Comparison of ENCODE assay signal across 9 cellular contexts in the genomic region with DNA sequence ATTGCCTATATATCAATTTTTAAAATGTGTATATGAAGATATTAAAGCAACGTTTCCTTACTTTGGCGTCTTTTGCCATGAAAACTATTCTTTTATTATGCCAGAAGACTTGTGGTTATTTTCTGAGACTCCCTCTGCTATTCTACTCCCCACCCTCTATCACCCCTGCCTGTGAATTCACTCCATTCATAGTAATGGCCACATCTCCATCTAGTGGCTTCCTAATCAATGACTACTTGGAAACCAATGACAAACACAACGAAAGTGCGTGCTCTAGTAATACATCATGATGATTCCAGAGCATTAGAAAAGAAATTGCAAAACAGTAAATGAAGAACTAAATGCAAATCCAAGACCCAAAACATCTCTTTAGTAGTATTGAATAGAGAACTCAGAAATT.
A peak's percentile ranks its signal among the peaks of the same experiment; 100 is the strongest.
DNase-seq lines count a peak whose midpoint lies in the region; ATAC-seq and TF ChIP-seq lines count a peak whose summit lies in the region.
"Had no signal": no experiment of that assay in that cellular context is flagged by ENCODE, and none has a peak within 500 bp of the region (broad histone marks: within the 10 kb centered on the region; RNA-seq: fewer than 3 reads in every experiment).

No MANE protein-coding gene starts in this region.

- H3K4me3 ChIP-seq in GM12865 (ENCODE audit: low read depth, low read length): no peak overlapping the region

- no peak overlapping the region for H3K4me3 Mint-ChIP-seq in effector memory CD8-positive, alpha-beta T cell
- H3K4me3 Mint-ChIP-seq: activated B cell treated with CpG ODN at 0.5 μM for 24 hours had no signal

- ATAC-seq in HG02870 (IDR thresholded peaks at IDR 0.05; ENCODE audit: unreplicated experiment) (peak; percentile 92), HG03025 (IDR thresholded peaks at IDR 0.05; ENCODE audit: low FRiP score, unreplicated experiment) (no peak), GM18498 (IDR thresholded peaks at IDR 0.05; ENCODE audit: unreplicated experiment) (no peak)
- ATAC-seq in effector memory CD8-positive, alpha-beta T cell (replicated peaks): no peak

- TF ChIP-seq CTCF in GM12865 (IDR thresholded peaks at IDR 0.05; ENCODE audit: insufficient read depth, low read depth, low read length, missing control alignments): peak; percentile 47

- H3K4me1 Mint-ChIP-seq in effector memory CD8-positive, alpha-beta T cell (ENCODE audit: low read depth in 2 of 2): no peaks in the 10 kb centered on the region
- H3K4me1 Mint-ChIP-seq: activated B cell treated with CpG ODN at 0.5 μM for 24 hours had no signal

- peaks cover 8 to 10% of the 10 kb centered on the region in 2 donors for H3K9me3 Mint-ChIP-seq in effector memory CD8-positive, alpha-beta T cell
- H3K9me3 Mint-ChIP-seq: activated B cell treated with CpG ODN at 0.5 μM for 24 hours had no signal

- no peak overlapping the region for H3K27ac Mint-ChIP-seq in effector memory CD8-positive, alpha-beta T cell
- H3K27ac Mint-ChIP-seq: activated B cell treated with CpG ODN at 0.5 μM for 24 hours had no signal

- H3K27me3 Mint-ChIP-seq in effector memory CD8-positive, alpha-beta T cell: no peaks in the 10 kb centered on the region
- H3K27me3 Mint-ChIP-seq: activated B cell treated with CpG ODN at 0.5 μM for 24 hours had no signal

- DNase-seq in GM12865 (ENCODE audit: low read depth) (peak; percentile 70), NCI-H526 treated with DMSO at 0.1 percent for 48 hours (lab: John Stamatoyannopoulos, UW) (peak; percentile 24), cerebellum (ENCODE audit: low spot score) (peak; percentile 2), medulla oblongata (ENCODE audit: extremely low spot score) (peak; percentile 74)
- no peak for DNase-seq in effector memory CD8-positive, alpha-beta T cell
- DNase-seq: activated B cell treated with CpG ODN at 0.5 μM for 24 hours had no signal

- no peaks in the 10 kb centered on the region for H3K36me3 Mint-ChIP-seq in effector memory CD8-positive, alpha-beta T cell (ENCODE audit: insufficient read depth)

Comparison
In these comparisons a context has a peak if more than half of its experiments do, and no peak if none do; other contexts are left out.
1. DNase-seq: peak in GM12865 (single experiment), NCI-H526 treated with DMSO at 0.1 percent for 48 hours (single experiment), cerebellum (single experiment) and medulla oblongata (single experiment); none in effector memory CD8-positive, alpha-beta T cell (0 of 3).